Comparison of ENCODE assay signal across 21 cellular contexts in the genomic region with DNA sequence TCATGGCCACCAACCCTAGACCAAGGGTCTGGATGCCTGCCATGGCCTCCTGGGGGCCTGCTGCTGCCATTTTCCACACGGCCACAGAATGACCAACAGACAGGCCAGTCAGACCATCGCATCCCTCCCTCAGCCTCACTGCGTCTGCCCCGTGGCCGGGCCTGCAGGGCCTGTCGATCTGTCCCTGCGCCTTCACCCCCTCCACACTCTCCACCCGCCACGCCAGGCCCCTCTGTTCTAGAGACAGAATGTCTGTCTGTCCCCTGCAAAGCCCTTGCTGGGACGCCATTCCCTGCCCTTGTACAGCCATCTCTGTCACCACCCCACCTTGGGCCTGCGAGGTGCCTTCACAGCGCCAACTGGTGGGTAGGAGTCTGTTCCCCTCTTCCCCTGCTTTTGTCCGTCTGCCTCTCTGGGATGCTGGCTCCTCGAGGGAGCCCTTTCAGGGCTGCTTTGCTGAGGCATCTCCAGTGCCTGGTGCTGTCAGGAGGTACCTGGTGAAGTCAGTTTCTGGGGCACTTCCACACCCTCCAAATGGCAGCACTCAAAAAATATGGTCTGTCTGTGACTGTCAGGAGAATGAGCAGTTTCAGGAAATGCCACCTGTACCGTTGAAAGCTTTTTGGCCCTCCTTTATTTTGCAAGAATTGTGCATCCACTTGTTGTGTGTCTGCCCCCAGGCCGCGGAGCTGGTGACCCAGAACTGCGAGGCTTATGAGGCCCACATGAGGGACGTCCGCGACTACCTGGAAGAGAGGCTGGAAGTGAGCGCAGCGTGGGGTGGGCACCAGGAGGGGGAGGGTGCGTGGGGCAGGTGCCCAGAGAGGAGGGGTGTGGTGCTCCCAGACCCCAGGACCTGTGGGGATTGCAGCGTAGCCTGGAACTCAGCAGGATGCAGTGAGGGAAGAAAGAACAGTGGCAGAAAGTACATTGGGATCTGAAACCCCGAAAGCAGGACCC. TPM values are rescaled to one million over a fixed set of nuclear protein-coding genes. Genes with fewer than 3 reads are reported as not detected.
DNase-seq lines count a peak whose midpoint lies in the region; ATAC-seq and TF ChIP-seq lines count a peak whose summit lies in the region.
"Had no signal": no experiment of that assay in that cellular context is flagged by ENCODE, and none has a peak within 500 bp of the region (broad histone marks: within the 10 kb centered on the region; RNA-seq: fewer than 3 reads in every experiment).

No MANE protein-coding gene starts in this region.

- H3K27ac Mint-ChIP-seq in T-helper 17 cell = peak overlapping the region; percentile 67
- no peak overlapping the region for H3K27ac Mint-ChIP-seq in type B pancreatic cell

- no peak overlapping the region for H3K4me3 ChIP-seq in left ventricle myocardium inferior
- H3K4me3 ChIP-seq: esophagus squamous epithelium, lower lobe of right lung, vagina had no signal

- no peaks in the 10 kb centered on the region for H3K4me1 ChIP-seq in left ventricle myocardium inferior
- H3K4me1 ChIP-seq: esophagus squamous epithelium, lower lobe of right lung, vagina had no signal

- TF ChIP-seq CTCF in left ventricle myocardium inferior (IDR thresholded peaks at IDR 0.05; ENCODE audit: borderline replicate concordance) = no peak
- no peak for TF ChIP-seq CTCF in type B pancreatic cell (conservative IDR thresholded peaks at IDR 0.05)

- ATAC-seq in Right ventricle myocardium inferior = no peak
- no peak for ATAC-seq in T-helper 17 cell
- ATAC-seq: lower lobe of right lung had no signal

- no peaks in the 10 kb centered on the region for H3K9me3 Mint-ChIP-seq in type B pancreatic cell
- H3K9me3 Mint-ChIP-seq: immature natural killer cell had no signal

- intact Hi-C loops in Right ventricle myocardium inferior (cut with DNase I) = no loop called here
- intact Hi-C loops in left ventricle myocardium inferior (cut with micrococcal nuclease) = no loop called here

- no peaks in the 10 kb centered on the region for H3K27me3 ChIP-seq in left ventricle myocardium inferior (ENCODE audit: low read depth)
- H3K27me3 ChIP-seq: esophagus squamous epithelium, vagina had no signal

- H3K27ac ChIP-seq in left ventricle myocardium inferior (replicated peaks) = no peak overlapping the region
- H3K27ac ChIP-seq: esophagus squamous epithelium, lower lobe of right lung, vagina had no signal

- no peaks in the 10 kb centered on the region for H3K9me3 ChIP-seq in left ventricle myocardium inferior (replicated peaks)
- no peaks in the 10 kb centered on the region for H3K9me3 ChIP-seq in T-helper 17 cell (ENCODE audit: control insufficient read depth, low read length, poor library complexity, severe bottlenecking)
- H3K9me3 ChIP-seq: esophagus squamous epithelium, lower lobe of right lung, vagina had no signal

- DNase-seq in Right ventricle myocardium inferior (ENCODE audit: missing footprints) (peak; percentile 68), left ventricle myocardium inferior (no peak), T-helper 17 cell (no peak), iPS-NIHi11 (ENCODE audit: low spot score) (peak; percentile 23), type B pancreatic cell (ENCODE audit: extremely low spot score, unreplicated experiment) (peak; percentile 66), NCI-H1436 treated with DMSO at 0.1 percent for 48 hours (lab: John Stamatoyannopoulos, UW) (no peak), NAMALWA (ENCODE audit: low spot score) (no peak)
- DNase-seq: effector CD4-positive, alpha-beta T cell; esophagus squamous epithelium; glutamatergic neuron; immature natural killer cell; Karpas-422; lower lobe of right lung; NCI-H1092; NCI-H2081; NCI-H524 treated with DMSO at 0.1 percent for 48 hours; occipital lobe; SHP77 treated with DMSO at 0.1 percent for 48 hours; stimulated activated CD4-positive, alpha-beta T cell treated with anti-CD3 and anti-CD28 coated beads, Interleukin-1b, Interleukin-23, amount 100 ng/mL, for 48 hours had no signal

- H3K36me3 Mint-ChIP-seq in T-helper 17 cell (ENCODE audit: low read depth) (no peaks in the 10 kb centered on the region), type B pancreatic cell (no peaks in the 10 kb centered on the region)

- no peaks in the 10 kb centered on the region for H3K4me1 Mint-ChIP-seq in T-helper 17 cell
- peaks cover 5% of the 10 kb centered on the region for H3K4me1 Mint-ChIP-seq in type B pancreatic cell (ENCODE audit: unreplicated experiment)
- H3K4me1 Mint-ChIP-seq: immature natural killer cell had no signal

- H3K36me3 ChIP-seq in left ventricle myocardium inferior = no peaks in the 10 kb centered on the region
- H3K36me3 ChIP-seq: esophagus squamous epithelium, vagina had no signal

- no peaks in the 10 kb centered on the region for H3K27me3 Mint-ChIP-seq in T-helper 17 cell
- H3K27me3 Mint-ChIP-seq in type B pancreatic cell = no peaks in the 10 kb centered on the region

- H3K4me3 Mint-ChIP-seq in T-helper 17 cell (no peak overlapping the region), type B pancreatic cell (no peak overlapping the region)
- H3K4me3 Mint-ChIP-seq: immature natural killer cell had no signal

RNA-seq across cellular contexts. Expression of gene ESPNL, which starts 6.7 kb away (rescaled TPM):
- total RNA-seq in Right ventricle myocardium inferior (not detected), left ventricle myocardium inferior (not detected), T-helper 17 cell (under 1 TPM in 1 of 2 donors, not detected in 1; 0.05 TPM), type B pancreatic cell (ENCODE audit: low replicate concordance) (0.12 and 0.24 TPM in 2 replicates)
- total RNA-seq: HT-29 had no signal

RNA-seq across cellular contexts. Expression of gene SCLY, which starts 32.7 kb away (rescaled TPM):
- 10.8 TPM for total RNA-seq in Right ventricle myocardium inferior
- 10.9 TPM for total RNA-seq in left ventricle myocardium inferior
- 10 to 100 TPM; 15.9 to 17.8 TPM for total RNA-seq in T-helper 17 cell
- total RNA-seq in type B pancreatic cell (ENCODE audit: low replicate concordance) = 21.4 and 34.5 TPM in 2 replicates

RNA-seq across cellular contexts. Expression of gene KLHL30, which starts 45.0 kb away (rescaled TPM):
- total RNA-seq in Right ventricle myocardium inferior (20.6 TPM), left ventricle myocardium inferior (17.3 TPM), T-helper 17 cell (not detected), type B pancreatic cell (ENCODE audit: low replicate concordance) (0.07 TPM in 1 of 2 replicates, not detected in the other)

Comparison
In these comparisons a context has a peak if more than half of its experiments do, and no peak if none do; other contexts are left out.
1. DNase-seq: peak in Right ventricle myocardium inferior (single experiment), iPS-NIHi11 (single experiment) and type B pancreatic cell (single experiment); none in left ventricle myocardium inferior (single experiment), T-helper 17 cell (0 of 3), NCI-H1436 treated with DMSO at 0.1 percent for 48 hours (single experiment) and NAMALWA (single experiment).
2. RNA of gene KLHL30, which starts 45.0 kb away (total RNA-seq): 20.6 TPM in Right ventricle myocardium inferior (single experiment) and 17.3 TPM in left ventricle myocardium inferior (single experiment); 0.07 TPM in type B pancreatic cell and not detected in T-helper 17 cell; every median in the first group is over 10 times any median in the second.